Comparison of ENCODE assay signal across 27 cellular contexts in genomic region chr16:89033796-89034572, GRCh38. TPM values are rescaled to one million over a fixed set of nuclear protein-coding genes. Genes with fewer than 3 reads are reported as not detected.
A peak's percentile ranks its signal among the peaks of the same experiment; 100 is the strongest.
DNase-seq lines count a peak whose midpoint lies in the region; ATAC-seq, FAIRE-seq and TF ChIP-seq lines count a peak whose summit lies in the region.
"Had no signal": no experiment of that assay in that cellular context is flagged by ENCODE, and none has a peak within 500 bp of the region (broad histone marks: within the 10 kb centered on the region; RNA-seq: fewer than 3 reads in every experiment).

No MANE protein-coding gene starts in this region.

- H3K27me3 Mint-ChIP-seq in activated CD4-positive, alpha-beta memory T cell treated with anti-CD3 and anti-CD28 coated beads for 36 hours, result peaks cover 2% of the 10 kb centered on the region
- H3K27me3 Mint-ChIP-seq in activated CD4-positive, alpha-beta memory T cell treated with anti-CD3 and anti-CD28 coated beads, Interleukin-2, amount 10 ng/mL, durations not matched to agents 7 days and 5 days, result peaks cover 9% of the 10 kb centered on the region
- H3K27me3 Mint-ChIP-seq in T-helper 17 cell, result peaks cover 6% of the 10 kb centered on the region

- H3K4me3 Mint-ChIP-seq in activated CD4-positive, alpha-beta memory T cell treated with anti-CD3 and anti-CD28 coated beads for 36 hours, result no peak overlapping the region
- H3K4me3 Mint-ChIP-seq in activated CD4-positive, alpha-beta memory T cell treated with anti-CD3 and anti-CD28 coated beads, Interleukin-2, amount 10 ng/mL, durations not matched to agents 7 days and 5 days, result no peak overlapping the region
- H3K4me3 Mint-ChIP-seq in T-helper 17 cell, result peak overlapping the region; percentile 36
- H3K4me3 Mint-ChIP-seq: activated naive CD8-positive, alpha-beta T cell treated with anti-CD3 and anti-CD28 coated beads, Interleukin-2, amount 10 ng/mL, durations not matched to agents 7 days and 5 days; T-helper 2 cell treated with Interferon-gamma antibody and Interleukin-4, amounts not matched to agents 5 μg/mL and 100 μg/mL, for 36 hours had no signal

- H3K36me3 ChIP-seq in HepG2 (replicated peaks in 1 of 2; ENCODE audit: control insufficient read depth in 1 of 2, insufficient read depth in 2 of 2, low read length in 2 of 2) (no peaks in the 10 kb centered on the region), psoas muscle (ENCODE audit: insufficient read depth in 1 of 2, low read depth in 1 of 2) (no peaks in the 10 kb centered on the region), stomach (no peaks in the 10 kb centered on the region)
- H3K36me3 ChIP-seq: HAP-1, upper lobe of right lung had no signal

- 46% methylated on average over 26 of the region's 31 CpGs for WGBS in HepG2 (ENCODE audit: low lambda C conversion rate)
- WGBS in psoas muscle, 3 donors, result 81 to 82% (median 82%) methylated on average over 31 of the region's 31 CpGs
- WGBS in stomach, 5 donors, result 80 to 91% (median 87%) methylated on average over 24 to 31 of the region's 31 CpGs

- TF ChIP-seq EP300 in HepG2 (IDR thresholded peaks at IDR 0.05; ENCODE audit: low read depth in 2 of 2, low read length in 2 of 2), result no peak
- TF ChIP-seq EP300 in HepG2 (CRISPR knock-in tag; IDR thresholded peaks at IDR 0.05; ENCODE audit: borderline replicate concordance), result no peak
- no peak for TF ChIP-seq EP300 in stomach (IDR thresholded peaks at IDR 0.05)

- no peak overlapping the region for H3K9ac ChIP-seq in HepG2 (ENCODE audit: insufficient read depth, low read depth, low read length)

- TF ChIP-seq CTCF in HepG2 (CRISPR knock-in tag; IDR thresholded peaks at IDR 0.05) (no peak), psoas muscle (IDR thresholded peaks at IDR 0.05) (no peak), stomach (IDR thresholded peaks at IDR 0.05) (no peak)

- peaks cover 6% of the 10 kb centered on the region for H3K9me3 Mint-ChIP-seq in activated CD4-positive, alpha-beta memory T cell treated with anti-CD3 and anti-CD28 coated beads for 36 hours
- H3K9me3 Mint-ChIP-seq in activated CD4-positive, alpha-beta memory T cell treated with anti-CD3 and anti-CD28 coated beads, Interleukin-2, amount 10 ng/mL, durations not matched to agents 7 days and 5 days, result peaks cover 4% of the 10 kb centered on the region

- H3K27ac ChIP-seq in HepG2 (ENCODE audit: extremely low read length, insufficient read depth, low read length) (no peak overlapping the region), psoas muscle (no peak overlapping the region), stomach (no peak overlapping the region)
- H3K27ac ChIP-seq: SK-N-MC, skin epidermis, upper lobe of right lung, VCaP had no signal

- no peak for TF ChIP-seq RAD21 in HepG2 (CRISPR knock-in tag; IDR thresholded peaks at IDR 0.05)

- H4K20me1 ChIP-seq in HepG2 (ENCODE audit: insufficient read depth, low read length), result peaks cover 8% of the 10 kb centered on the region; the same call in 1 of the 2 replicates

- H2AFZ ChIP-seq in HepG2 (ENCODE audit: low read length), result no peak overlapping the region

- H3K79me2 ChIP-seq in HepG2 (ENCODE audit: insufficient read depth, low read length), result no peaks in the 10 kb centered on the region

- ATAC-seq in T-helper 17 cell (no peak), HepG2 (no peak; the same call in 2 of the 3 replicates), psoas muscle (no peak), GM19467 (IDR thresholded peaks at IDR 0.05; ENCODE audit: unreplicated experiment) (no peak)
- ATAC-seq: left lobe of liver, upper lobe of right lung had no signal

- H3K27ac Mint-ChIP-seq in activated CD4-positive, alpha-beta memory T cell treated with anti-CD3 and anti-CD28 coated beads for 36 hours, result peak overlapping the region; percentile 65
- H3K27ac Mint-ChIP-seq in activated CD4-positive, alpha-beta memory T cell treated with anti-CD3 and anti-CD28 coated beads, Interleukin-2, amount 10 ng/mL, durations not matched to agents 7 days and 5 days, result no peak overlapping the region
- peak overlapping the region; percentile 73 for H3K27ac Mint-ChIP-seq in T-helper 17 cell
- H3K27ac Mint-ChIP-seq: activated naive CD8-positive, alpha-beta T cell treated with anti-CD3 and anti-CD28 coated beads, Interleukin-2, amount 10 ng/mL, durations not matched to agents 7 days and 5 days had no signal

- TF ChIP-seq POLR2A in HepG2 (IDR thresholded peaks at IDR 0.05; ENCODE audit: insufficient read depth in 1 of 2, low read depth in 2 of 2, low read length in 2 of 2) (no peak), stomach (IDR thresholded peaks at IDR 0.05) (no peak)

- H3K4me2 ChIP-seq in HepG2 (ENCODE audit: low read depth, low read length), result no peak overlapping the region

- H3K27me3 ChIP-seq in HepG2 (ENCODE audit: control insufficient read depth in 1 of 2, insufficient read depth in 2 of 2, low read length in 2 of 2) (peaks cover 18 to 71% of the 10 kb centered on the region in 2 experiments), psoas muscle (ENCODE audit: insufficient read depth in 3 of 3, low read length in 2 of 3) (peaks cover 0 to 47% (median 7%) of the 10 kb centered on the region in 3 donors), stomach (peaks cover 4 to 58% (median 28%) of the 10 kb centered on the region in 3 donors)

- H3K4me3 ChIP-seq in HepG2 (replicated peaks in 1 of 3; ENCODE audit: insufficient read depth in 1 of 3, low read depth in 2 of 3, low read length in 3 of 3) (no peak overlapping the region), psoas muscle (no peak overlapping the region), stomach (no peak overlapping the region)
- H3K4me3 ChIP-seq: HAP-1, SK-N-MC, skin epidermis, upper lobe of right lung had no signal

- peaks cover 38% of the 10 kb centered on the region for H3K4me1 Mint-ChIP-seq in activated CD4-positive, alpha-beta memory T cell treated with anti-CD3 and anti-CD28 coated beads for 36 hours (ENCODE audit: low read depth)
- H3K4me1 Mint-ChIP-seq in activated CD4-positive, alpha-beta memory T cell treated with anti-CD3 and anti-CD28 coated beads, Interleukin-2, amount 10 ng/mL, durations not matched to agents 7 days and 5 days, result peaks cover 16% of the 10 kb centered on the region
- H3K4me1 Mint-ChIP-seq in T-helper 17 cell, result peaks cover 22% of the 10 kb centered on the region

- POLR2A ChIA-PET in activated CD4-positive, alpha-beta memory T cell treated with anti-CD3 and anti-CD28 coated beads for 36 hours (lab: Charles Lee), result no interaction called here
- POLR2A ChIA-PET in activated CD4-positive, alpha-beta memory T cell treated with anti-CD3 and anti-CD28 coated beads, Interleukin-2, amount 10 ng/mL, durations not matched to agents 7 days and 5 days (lab: Charles Lee), result no interaction called here
- POLR2A ChIA-PET in HepG2 (lab: Yijun Ruan, JAX), result no interaction called here

- no peaks in the 10 kb centered on the region for H3K36me3 Mint-ChIP-seq in activated CD4-positive, alpha-beta memory T cell treated with anti-CD3 and anti-CD28 coated beads for 36 hours
- H3K36me3 Mint-ChIP-seq in activated CD4-positive, alpha-beta memory T cell treated with anti-CD3 and anti-CD28 coated beads, Interleukin-2, amount 10 ng/mL, durations not matched to agents 7 days and 5 days (ENCODE audit: low read depth), result no peaks in the 10 kb centered on the region
- no peaks in the 10 kb centered on the region for H3K36me3 Mint-ChIP-seq in T-helper 17 cell (ENCODE audit: low read depth)

- DNase-seq in activated CD4-positive, alpha-beta memory T cell treated with anti-CD3 and anti-CD28 coated beads for 36 hours, result no peak
- no peak for DNase-seq in activated CD4-positive, alpha-beta memory T cell treated with anti-CD3 and anti-CD28 coated beads, Interleukin-2, amount 10 ng/mL, durations not matched to agents 7 days and 5 days
- DNase-seq in T-helper 17 cell (no peak), HepG2 (ENCODE audit: low spot score) (no peak), psoas muscle (peak; percentile 9 to 20), NCI-H510A (lab: John Stamatoyannopoulos, UW) (no peak), stomach (no peak)
- DNase-seq: activated effector memory CD4-positive, alpha-beta T cell treated with anti-CD3 and anti-CD28 coated beads, Interleukin-2, amount 50 U/mL, for 16 hours; activated naive CD8-positive, alpha-beta T cell treated with anti-CD3 and anti-CD28 coated beads, Interleukin-2, amount 10 ng/mL, durations not matched to agents 7 days and 5 days; AML-193; COR-L47; effector CD4-positive, alpha-beta T cell; NCI-H1694 treated with DMSO at 0.1 percent for 48 hours; NCI-H526 treated with DMSO at 0.1 percent for 48 hours; RPMI8226; stimulated activated CD4-positive, alpha-beta T cell treated with anti-CD3 and anti-CD28 coated beads, Interleukin-2, amount 100 ng/mL, for 24 hours; substantia nigra; upper lobe of right lung had no signal

- CTCF ChIA-PET in activated CD4-positive, alpha-beta memory T cell treated with anti-CD3 and anti-CD28 coated beads for 36 hours (lab: Charles Lee), result no interaction called here
- CTCF ChIA-PET in activated CD4-positive, alpha-beta memory T cell treated with anti-CD3 and anti-CD28 coated beads, Interleukin-2, amount 10 ng/mL, durations not matched to agents 7 days and 5 days (lab: Charles Lee), result no interaction called here
- CTCF ChIA-PET in HepG2 (lab: Yijun Ruan, JAX; ENCODE audit: low intra/inter-chr PET ratio, low total read pairs), result no interaction called here

- H3K9me3 ChIP-seq in T-helper 17 cell (ENCODE audit: control insufficient read depth, low read length, poor library complexity, severe bottlenecking), result no peaks in the 10 kb centered on the region
- peaks cover 5% of the 10 kb centered on the region; the same call in 1 of the 2 replicates for H3K9me3 ChIP-seq in HepG2 (ENCODE audit: low read length)
- no peaks in the 10 kb centered on the region for H3K9me3 ChIP-seq in psoas muscle
- peaks cover 0 to 7% (median 3%) of the 10 kb centered on the region in 4 donors for H3K9me3 ChIP-seq in stomach
- H3K9me3 ChIP-seq: upper lobe of right lung had no signal

- in situ Hi-C loops in HepG2 (cut with HindIII; ENCODE audit: extremely low pct_ligation_motif_present, low pct_unique_long_range_greater_than_20kb), result no loop called here

- intact Hi-C loops in activated CD4-positive, alpha-beta memory T cell treated with anti-CD3 and anti-CD28 coated beads for 36 hours (cut with micrococcal nuclease), result no loop called here
- intact Hi-C loops in HepG2 (cut with micrococcal nuclease; ENCODE audit: unreplicated experiment) (no loop called here), psoas muscle (cut with DNase I) (no loop called here), stomach (cut with DNase I; ENCODE audit: low total_unique reads) (no loop called here)

- BruUV-seq in HepG2 (replicated peaks; lab: Mats Ljungman, UMichigan), result no TSS peak

- H3K4me1 ChIP-seq in HepG2 (ENCODE audit: insufficient read depth, low read length) (no peaks in the 10 kb centered on the region), psoas muscle (no peaks in the 10 kb centered on the region), stomach (no peaks in the 10 kb centered on the region)
- H3K4me1 ChIP-seq: HAP-1 had no signal

- no peak for FAIRE-seq in HepG2 (lab: Jason Lieb, UNC)
- FAIRE-seq: A204.1 had no signal

RNA-seq across cellular contexts. Expression of gene CBFA2T3, which starts 57.0 kb away (rescaled TPM):
- total RNA-seq in activated CD4-positive, alpha-beta memory T cell treated with anti-CD3 and anti-CD28 coated beads for 36 hours, result under 1 TPM in 1 of 2 experiments, not detected in 1; 0.12 TPM
- not detected for total RNA-seq in activated CD4-positive, alpha-beta memory T cell treated with anti-CD3 and anti-CD28 coated beads, Interleukin-2, amount 10 ng/mL, durations not matched to agents 7 days and 5 days
- 1 to 10 TPM; 3.2 to 4.4 TPM for total RNA-seq in T-helper 17 cell
- total RNA-seq in HepG2 (2016; rRNA removed; fragmentation: Illumina TruSeq; extraction: Trizol), result not detected in 2 replicates
- not detected in 2 replicates for total RNA-seq in HepG2 (2016; cell fraction: cytosol; rRNA removed; fragmentation: Illumina TruSeq; extraction: Trizol; ENCODE audit: low read depth)
- not detected in 2 replicates for total RNA-seq in HepG2 (2016; cell fraction: insoluble cytoplasmic fraction; rRNA removed; fragmentation: Illumina TruSeq; extraction: Trizol)
- total RNA-seq in HepG2 (2016; cell fraction: membrane; rRNA removed; fragmentation: Illumina TruSeq; extraction: Trizol), result not detected in 2 replicates
- not detected in 2 replicates for total RNA-seq in HepG2 (2016; cell fraction: nucleus; rRNA removed; fragmentation: Illumina TruSeq; extraction: Trizol)
- 0.05 and 0.09 TPM in 2 replicates for polyA plus RNA-seq in HepG2 (2011; rRNA removed)
- 0.04 TPM in 1 of 2 replicates, not detected in the other for polyA plus RNA-seq in HepG2 (2011; cell fraction: cytosol; rRNA removed)
- not detected in 2 replicates for polyA plus RNA-seq in HepG2 (2011; cell fraction: nucleus; rRNA removed)
- 0.07 TPM in 1 of 2 replicates, not detected in the other for polyA plus RNA-seq in HepG2 (2012)
- not detected in 2 replicates for polyA plus RNA-seq in HepG2 (2016; cell fraction: cytosol; fragmentation: Illumina TruSeq; extraction: Trizol; ENCODE audit: low read depth)
- polyA plus RNA-seq in HepG2 (2016; cell fraction: insoluble cytoplasmic fraction; fragmentation: Illumina TruSeq; extraction: Trizol; ENCODE audit: low read depth), result not detected in 2 replicates
- polyA plus RNA-seq in HepG2 (2016; cell fraction: membrane; fragmentation: Illumina TruSeq; extraction: Trizol; ENCODE audit: low read depth), result not detected in 2 replicates
- polyA plus RNA-seq in HepG2 (2016; cell fraction: nucleus; fragmentation: Illumina TruSeq; extraction: Trizol; ENCODE audit: insufficient read depth, low read depth), result 0.11 TPM in 1 of 2 replicates, not detected in the other
- 0.19 and 0.60 TPM in 2 replicates for polyA minus RNA-seq in HepG2 (2011; rRNA and poly(A)+ RNA removed; ENCODE audit: low replicate concordance)
- not detected in 2 replicates for polyA minus RNA-seq in HepG2 (2011; cell fraction: cytosol; rRNA and poly(A)+ RNA removed)
- polyA minus RNA-seq in HepG2 (2011; cell fraction: nucleus; rRNA and poly(A)+ RNA removed), result not detected in 2 replicates
- total RNA-seq in psoas muscle, result 10 to 100 TPM in 1 of 4 donors, 1 to 10 TPM in 3; 4.7 to 15.0 (median 6.7) TPM
- polyA plus RNA-seq in psoas muscle, result 1 to 10 TPM; 2.6 to 6.0 (median 3.4) TPM
- total RNA-seq in stomach, result 10 to 100 TPM in 1 of 5 donors, 1 to 10 TPM in 2, under 1 TPM in 2; 0.58 to 57.6 (median 3.5) TPM
- 1 to 10 TPM; 1.6 to 2.8 (median 2.1) TPM for polyA plus RNA-seq in stomach
- total RNA-seq: fibroblast of villous mesenchyme had no signal

RNA-seq across cellular contexts. Expression of gene ACSF3, which starts 59.7 kb away (rescaled TPM):
- total RNA-seq in activated CD4-positive, alpha-beta memory T cell treated with anti-CD3 and anti-CD28 coated beads for 36 hours, result 10 to 100 TPM; 36.1 to 37.3 TPM
- total RNA-seq in activated CD4-positive, alpha-beta memory T cell treated with anti-CD3 and anti-CD28 coated beads, Interleukin-2, amount 10 ng/mL, durations not matched to agents 7 days and 5 days, result 10 to 100 TPM; 44.4 to 45.3 TPM
- total RNA-seq in T-helper 17 cell (10 to 100 TPM; 48.0 to 53.6 TPM), HepG2 (2016; rRNA removed; fragmentation: Illumina TruSeq; extraction: Trizol) (23.5 and 30.6 TPM in 2 replicates), psoas muscle (10 to 100 TPM; 16.2 to 26.5 (median 19.1) TPM), stomach (100 to 1,000 TPM in 1 of 5 donors, 10 to 100 TPM in 4; 16.9 to 265 (median 27.7) TPM)
- total RNA-seq in HepG2 (2016; cell fraction: cytosol; rRNA removed; fragmentation: Illumina TruSeq; extraction: Trizol; ENCODE audit: low read depth), result 13.8 and 14.5 TPM in 2 replicates
- 22.1 and 29.1 TPM in 2 replicates for total RNA-seq in HepG2 (2016; cell fraction: insoluble cytoplasmic fraction; rRNA removed; fragmentation: Illumina TruSeq; extraction: Trizol)
- 23.0 and 24.3 TPM in 2 replicates for total RNA-seq in HepG2 (2016; cell fraction: membrane; rRNA removed; fragmentation: Illumina TruSeq; extraction: Trizol)
- total RNA-seq in HepG2 (2016; cell fraction: nucleus; rRNA removed; fragmentation: Illumina TruSeq; extraction: Trizol), result 19.3 and 21.6 TPM in 2 replicates
- polyA plus RNA-seq in HepG2 (2011; rRNA removed) (14.9 and 16.5 TPM in 2 replicates), psoas muscle (10 to 100 TPM; 13.4 to 15.5 (median 13.5) TPM), stomach (10 to 100 TPM; 29.4 to 33.2 (median 31.9) TPM)
- 11.3 and 15.5 TPM in 2 replicates for polyA plus RNA-seq in HepG2 (2011; cell fraction: cytosol; rRNA removed)
- polyA plus RNA-seq in HepG2 (2011; cell fraction: nucleus; rRNA removed), result 31.3 and 34.0 TPM in 2 replicates
- polyA plus RNA-seq in HepG2 (2012), result 16.6 and 17.2 TPM in 2 replicates
- 6.9 and 9.7 TPM in 2 replicates for polyA plus RNA-seq in HepG2 (2016; cell fraction: cytosol; fragmentation: Illumina TruSeq; extraction: Trizol; ENCODE audit: low read depth)
- polyA plus RNA-seq in HepG2 (2016; cell fraction: insoluble cytoplasmic fraction; fragmentation: Illumina TruSeq; extraction: Trizol; ENCODE audit: low read depth), result 21.8 and 22.0 TPM in 2 replicates
- 11.2 and 13.0 TPM in 2 replicates for polyA plus RNA-seq in HepG2 (2016; cell fraction: membrane; fragmentation: Illumina TruSeq; extraction: Trizol; ENCODE audit: low read depth)
- 37.2 and 38.9 TPM in 2 replicates for polyA plus RNA-seq in HepG2 (2016; cell fraction: nucleus; fragmentation: Illumina TruSeq; extraction: Trizol; ENCODE audit: insufficient read depth, low read depth)
- polyA minus RNA-seq in HepG2 (2011; rRNA and poly(A)+ RNA removed; ENCODE audit: low replicate concordance), result 46.7 and 47.0 TPM in 2 replicates
- 22.4 and 32.0 TPM in 2 replicates for polyA minus RNA-seq in HepG2 (2011; cell fraction: cytosol; rRNA and poly(A)+ RNA removed)
- polyA minus RNA-seq in HepG2 (2011; cell fraction: nucleus; rRNA and poly(A)+ RNA removed), result 35.9 and 36.8 TPM in 2 replicates

Comparison
In these comparisons a context has a peak if more than half of its experiments do, and no peak if none do; other contexts are left out.
1. DNase-seq: peak in psoas muscle (2 of 2); none in activated CD4-positive, alpha-beta memory T cell treated with anti-CD3 and anti-CD28 coated beads for 36 hours (single experiment), activated CD4-positive, alpha-beta memory T cell treated with anti-CD3 and anti-CD28 coated beads, Interleukin-2, amount 10 ng/mL, durations not matched to agents 7 days and 5 days (single experiment), T-helper 17 cell (0 of 3), HepG2 (single experiment), NCI-H510A (single experiment) and stomach (single experiment).